In genomic region chr13:19052931-19053330, GRCh38 we compare ENCODE assay signal across 3 cellular contexts.
"Had no signal": no experiment of that assay in that cellular context is flagged by ENCODE, and none has a peak within 500 bp of the region (broad histone marks: within the 10 kb centered on the region; RNA-seq: fewer than 3 reads in every experiment).

No MANE protein-coding gene starts in this region.

- H3K4me3 ChIP-seq: GM12878 had no signal

- DNase-seq: GDM1, GF-D8 had no signal

- ATAC-seq: GM12878 had no signal
